Comparison of ENCODE assay signal across 1 cellular context in genomic region chr17:15890279-15890892, GRCh38.
TF ChIP-seq lines count a peak whose summit lies in the region.

No MANE protein-coding gene starts in this region.

TF ChIP-seq in IMR-90, 13 proteins besides CTCF, POLR2A, EP300 and RAD21:
- TF ChIP-seq RFX5 (IDR thresholded peaks at IDR 0.05; ENCODE audit: low read depth, low read length) (no peak), MXI1 (IDR thresholded peaks at IDR 0.05; ENCODE audit: borderline replicate concordance, low read depth, low read length) (no peak), MAZ (IDR thresholded peaks at IDR 0.05; ENCODE audit: borderline replicate concordance, low read depth, low read length) (no peak), FOS (IDR thresholded peaks at IDR 0.05; ENCODE audit: low read depth, low read length) (no peak), RCOR1 (IDR thresholded peaks at IDR 0.05; ENCODE audit: insufficient replicate concordance, low read length) (no peak), BHLHE40 (IDR thresholded peaks at IDR 0.05; ENCODE audit: low read depth, low read length) (no peak), USF2 (IDR thresholded peaks at IDR 0.05; ENCODE audit: low read depth, low read length) (no peak), MAFK (IDR thresholded peaks at IDR 0.05; ENCODE audit: low read depth, low read length) (no peak), SMC3 (IDR thresholded peaks at IDR 0.05; ENCODE audit: low read depth, low read length) (no peak), CEBPB (IDR thresholded peaks at IDR 0.05; ENCODE audit: low read depth, low read length) (no peak), ELK1 (IDR thresholded peaks at IDR 0.05; ENCODE audit: borderline replicate concordance, low read depth, low read length) (no peak), NFE2L2 (IDR thresholded peaks at IDR 0.05; ENCODE audit: low read depth, low read length) (no peak), CHD1 (IDR thresholded peaks at IDR 0.05; ENCODE audit: low read depth, low read length) (no peak)
